ENCODE assay signal across 13 cellular contexts in the genomic region with DNA sequence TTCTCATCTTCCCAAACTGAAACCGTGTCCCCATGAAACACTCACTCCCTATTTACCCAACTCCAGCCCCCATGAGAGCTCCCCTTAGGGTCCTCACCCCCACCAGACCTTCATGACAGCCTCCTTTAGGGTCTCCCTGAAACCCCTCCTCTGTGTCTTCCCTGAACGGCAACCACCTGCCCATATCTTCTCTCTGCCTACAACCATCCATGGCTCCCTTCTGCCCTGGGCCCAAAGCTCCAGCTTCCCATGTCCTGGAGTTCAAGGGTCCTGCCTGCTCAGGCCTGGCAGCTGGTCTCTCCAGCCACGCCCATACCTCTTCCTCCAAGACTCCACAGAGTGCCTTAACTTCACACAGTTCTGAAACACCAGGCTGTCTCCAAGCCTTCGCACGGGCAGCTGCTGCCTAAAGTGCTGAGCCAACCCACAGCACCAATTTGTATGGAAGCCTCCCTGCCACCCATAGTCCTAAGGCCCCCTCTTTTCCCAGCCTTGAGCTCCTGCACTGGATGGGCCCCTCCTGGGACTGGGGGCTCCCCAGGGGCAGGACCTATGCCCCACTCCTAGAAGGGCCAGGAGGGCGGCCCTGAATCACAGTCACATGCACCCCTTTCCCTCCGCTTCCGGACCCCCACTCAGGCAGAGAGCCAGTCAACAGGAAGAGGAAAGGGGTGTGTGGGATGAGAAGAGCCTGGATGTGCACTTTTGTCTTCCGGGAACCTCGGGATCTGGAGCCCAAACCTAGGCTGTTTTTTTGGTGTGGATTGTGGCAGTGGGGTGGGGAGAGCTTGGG. TPM values are rescaled to one million over a fixed set of nuclear protein-coding genes. Genes with fewer than 3 reads are reported as not detected.
DNase-seq lines count a peak whose midpoint lies in the region; ATAC-seq and TF ChIP-seq lines count a peak whose summit lies in the region.
"Had no signal": no experiment of that assay in that cellular context is flagged by ENCODE, and none has a peak within 500 bp of the region (broad histone marks: within the 10 kb centered on the region; RNA-seq: fewer than 3 reads in every experiment).

No MANE protein-coding gene starts in this region.

- H3K9me3 Mint-ChIP-seq in activated T-helper 1 cell treated with anti-CD3 and anti-CD28 coated beads, Interleukin-12 subunit alpha, Interleukin-12 subunit beta, Interleukin-2, Interleukin-4 antibody, amounts not matched to agents 30 ng/mL and 10 ng/mL and 1 ng/mL, durations not matched to agents 14 hours and 24 hours and 36 hours: no peaks in the 10 kb centered on the region
- H3K9me3 Mint-ChIP-seq in memory B cell: no peaks in the 10 kb centered on the region

- H3K27ac ChIP-seq in left ventricle myocardium inferior (replicated peaks): no peak overlapping the region
- H3K27ac ChIP-seq in upper lobe of left lung: peak overlapping the region in 3 of 4 donors; percentile 64 to 79 (median 67)
- H3K27ac ChIP-seq: KMS-11 had no signal

- H3K4me3 Mint-ChIP-seq in activated T-helper 1 cell treated with anti-CD3 and anti-CD28 coated beads, Interleukin-12 subunit alpha, Interleukin-12 subunit beta, Interleukin-2, Interleukin-4 antibody, amounts not matched to agents 30 ng/mL and 10 ng/mL and 1 ng/mL, durations not matched to agents 14 hours and 24 hours and 36 hours: peak overlapping the region; percentile 20
- peak overlapping the region; percentile 71 for H3K4me3 Mint-ChIP-seq in memory B cell

- H3K4me1 Mint-ChIP-seq in activated T-helper 1 cell treated with anti-CD3 and anti-CD28 coated beads, Interleukin-12 subunit alpha, Interleukin-12 subunit beta, Interleukin-2, Interleukin-4 antibody, amounts not matched to agents 30 ng/mL and 10 ng/mL and 1 ng/mL, durations not matched to agents 14 hours and 24 hours and 36 hours (ENCODE audit: low read depth): peaks cover 18% of the 10 kb centered on the region
- H3K4me1 Mint-ChIP-seq in memory B cell: peaks cover 59% of the 10 kb centered on the region

- TF ChIP-seq POLR2A in upper lobe of left lung (IDR thresholded peaks at IDR 0.05): no peak

- H3K9me3 ChIP-seq in left ventricle myocardium inferior (replicated peaks) (no peaks in the 10 kb centered on the region), upper lobe of left lung (no peaks in the 10 kb centered on the region)

- H3K27me3 ChIP-seq in left ventricle myocardium inferior (ENCODE audit: low read depth) (peaks cover 45% of the 10 kb centered on the region), upper lobe of left lung (no peaks in the 10 kb centered on the region)

- peaks cover 24% of the 10 kb centered on the region for H3K27me3 Mint-ChIP-seq in activated T-helper 1 cell treated with anti-CD3 and anti-CD28 coated beads, Interleukin-12 subunit alpha, Interleukin-12 subunit beta, Interleukin-2, Interleukin-4 antibody, amounts not matched to agents 30 ng/mL and 10 ng/mL and 1 ng/mL, durations not matched to agents 14 hours and 24 hours and 36 hours (ENCODE audit: insufficient read depth)
- H3K27me3 Mint-ChIP-seq in memory B cell: no peaks in the 10 kb centered on the region

- no peaks in the 10 kb centered on the region for H3K36me3 Mint-ChIP-seq in activated T-helper 1 cell treated with anti-CD3 and anti-CD28 coated beads, Interleukin-12 subunit alpha, Interleukin-12 subunit beta, Interleukin-2, Interleukin-4 antibody, amounts not matched to agents 30 ng/mL and 10 ng/mL and 1 ng/mL, durations not matched to agents 14 hours and 24 hours and 36 hours (ENCODE audit: low read depth)
- no peaks in the 10 kb centered on the region for H3K36me3 Mint-ChIP-seq in memory B cell

- ATAC-seq in Right ventricle myocardium superior (ENCODE audit: poor library complexity) (peak; percentile 26), memory B cell (ENCODE audit: low read depth) (no peak), upper lobe of left lung (ENCODE audit: low FRiP score in 2 of 2) (no peak), HG03378 (IDR thresholded peaks at IDR 0.05; ENCODE audit: unreplicated experiment) (no peak), GM18519 (IDR thresholded peaks at IDR 0.05; ENCODE audit: low FRiP score, unreplicated experiment) (no peak)

- no peak overlapping the region for H3K27ac Mint-ChIP-seq in activated T-helper 1 cell treated with anti-CD3 and anti-CD28 coated beads, Interleukin-12 subunit alpha, Interleukin-12 subunit beta, Interleukin-2, Interleukin-4 antibody, amounts not matched to agents 30 ng/mL and 10 ng/mL and 1 ng/mL, durations not matched to agents 14 hours and 24 hours and 36 hours
- peak overlapping the region; percentile 97 for H3K27ac Mint-ChIP-seq in memory B cell

- 61 to 62% methylated on average over 9 to 10 of the region's 10 CpGs for WGBS in upper lobe of left lung, 2 donors

- no peak for TF ChIP-seq EP300 in upper lobe of left lung (IDR thresholded peaks at IDR 0.05)

- no peaks in the 10 kb centered on the region for H3K4me1 ChIP-seq in left ventricle myocardium inferior
- H3K4me1 ChIP-seq in upper lobe of left lung: peaks cover 4 to 21% (median 19%) of the 10 kb centered on the region in 4 donors

- H3K4me3 ChIP-seq in left ventricle myocardium inferior (no peak overlapping the region), upper lobe of left lung (no peak overlapping the region)

- TF ChIP-seq CTCF in left ventricle myocardium inferior (IDR thresholded peaks at IDR 0.05; ENCODE audit: borderline replicate concordance) (no peak), upper lobe of left lung (IDR thresholded peaks at IDR 0.05) (no peak)

- H3K36me3 ChIP-seq in left ventricle myocardium inferior (no peaks in the 10 kb centered on the region), upper lobe of left lung (no peaks in the 10 kb centered on the region)

- no peak for DNase-seq in Right ventricle myocardium superior
- no peak for DNase-seq in left ventricle myocardium inferior
- no peak for DNase-seq in activated T-helper 1 cell treated with anti-CD3 and anti-CD28 coated beads, Interleukin-12 subunit alpha, Interleukin-12 subunit beta, Interleukin-2, Interleukin-4 antibody, amounts not matched to agents 30 ng/mL and 10 ng/mL and 1 ng/mL, durations not matched to agents 14 hours and 24 hours and 36 hours (ENCODE audit: low spot score)
- no peak for DNase-seq in memory B cell (ENCODE audit: low spot score in 2 of 2)
- no peak for DNase-seq in upper lobe of left lung
- DNase-seq in RKO (ENCODE audit: low spot score): no peak
- DNase-seq: DND-41, mesendoderm, NCI-H187, NCI-H69 had no signal

- intact Hi-C loops in Right ventricle myocardium superior (cut with DNase I): no loop called here
- intact Hi-C loops in left ventricle myocardium inferior (cut with micrococcal nuclease): no loop called here
- intact Hi-C loops in activated T-helper 1 cell treated with anti-CD3 and anti-CD28 coated beads, Interleukin-12 subunit alpha, Interleukin-12 subunit beta, Interleukin-2, Interleukin-4 antibody, amounts not matched to agents 30 ng/mL and 10 ng/mL and 1 ng/mL, durations not matched to agents 14 hours and 24 hours and 36 hours (cut with micrococcal nuclease): no loop called here

RNA-seq across cellular contexts. Expression of a gene that starts 4.9 kb away (rescaled TPM):
- total RNA-seq in Right ventricle myocardium superior: 0.56 TPM
- total RNA-seq in left ventricle myocardium inferior: 0.30 TPM
- not detected in 2 replicates for total RNA-seq in activated T-helper 1 cell treated with anti-CD3 and anti-CD28 coated beads, Interleukin-12 subunit alpha, Interleukin-12 subunit beta, Interleukin-2, Interleukin-4 antibody, amounts not matched to agents 30 ng/mL and 10 ng/mL and 1 ng/mL, durations not matched to agents 14 hours and 24 hours and 36 hours
- 1 to 10 TPM in 1 of 6 donors, under 1 TPM in 1, not detected in 4; 0.83 to 2.9 TPM for total RNA-seq in upper lobe of left lung

RNA-seq across cellular contexts. Expression of a gene that starts 25.1 kb away (rescaled TPM):
- total RNA-seq in Right ventricle myocardium superior (1.1 TPM), left ventricle myocardium inferior (0.71 TPM), upper lobe of left lung (1 to 10 TPM in 3 of 6 donors, under 1 TPM in 1, not detected in 2; 0.40 to 2.5 (median 1.5) TPM)
- not detected in 2 replicates for total RNA-seq in activated T-helper 1 cell treated with anti-CD3 and anti-CD28 coated beads, Interleukin-12 subunit alpha, Interleukin-12 subunit beta, Interleukin-2, Interleukin-4 antibody, amounts not matched to agents 30 ng/mL and 10 ng/mL and 1 ng/mL, durations not matched to agents 14 hours and 24 hours and 36 hours

RNA-seq across cellular contexts. Expression of a gene that starts 26.2 kb away (rescaled TPM):
- 116 TPM for total RNA-seq in Right ventricle myocardium superior
- total RNA-seq in left ventricle myocardium inferior: 116 TPM
- 72.2 and 86.8 TPM in 2 replicates for total RNA-seq in activated T-helper 1 cell treated with anti-CD3 and anti-CD28 coated beads, Interleukin-12 subunit alpha, Interleukin-12 subunit beta, Interleukin-2, Interleukin-4 antibody, amounts not matched to agents 30 ng/mL and 10 ng/mL and 1 ng/mL, durations not matched to agents 14 hours and 24 hours and 36 hours
- 100 to 1,000 TPM in 1 of 6 donors, 10 to 100 TPM in 5; 33.9 to 105 (median 52.0) TPM for total RNA-seq in upper lobe of left lung

RNA-seq across cellular contexts. Expression of a gene that starts 30.0 kb away (rescaled TPM):
- total RNA-seq in Right ventricle myocardium superior (0.67 TPM), left ventricle myocardium inferior (0.60 TPM), upper lobe of left lung (100 to 1,000 TPM in 2 of 6 donors, 10 to 100 TPM in 3, 1 to 10 TPM in 1; 9.4 to 160 (median 36.6) TPM)
- not detected in 2 replicates for total RNA-seq in activated T-helper 1 cell treated with anti-CD3 and anti-CD28 coated beads, Interleukin-12 subunit alpha, Interleukin-12 subunit beta, Interleukin-2, Interleukin-4 antibody, amounts not matched to agents 30 ng/mL and 10 ng/mL and 1 ng/mL, durations not matched to agents 14 hours and 24 hours and 36 hours

RNA-seq across cellular contexts. Expression of a gene that starts 38.0 kb away (rescaled TPM):
- 0.48 TPM for total RNA-seq in Right ventricle myocardium superior
- 0.99 TPM for total RNA-seq in left ventricle myocardium inferior
- total RNA-seq in activated T-helper 1 cell treated with anti-CD3 and anti-CD28 coated beads, Interleukin-12 subunit alpha, Interleukin-12 subunit beta, Interleukin-2, Interleukin-4 antibody, amounts not matched to agents 30 ng/mL and 10 ng/mL and 1 ng/mL, durations not matched to agents 14 hours and 24 hours and 36 hours: not detected in 2 replicates
- total RNA-seq in upper lobe of left lung: 10 to 100 TPM in 3 of 6 donors, 1 to 10 TPM in 3; 2.5 to 59.2 (median 13.8) TPM
